In the genomic region with DNA sequence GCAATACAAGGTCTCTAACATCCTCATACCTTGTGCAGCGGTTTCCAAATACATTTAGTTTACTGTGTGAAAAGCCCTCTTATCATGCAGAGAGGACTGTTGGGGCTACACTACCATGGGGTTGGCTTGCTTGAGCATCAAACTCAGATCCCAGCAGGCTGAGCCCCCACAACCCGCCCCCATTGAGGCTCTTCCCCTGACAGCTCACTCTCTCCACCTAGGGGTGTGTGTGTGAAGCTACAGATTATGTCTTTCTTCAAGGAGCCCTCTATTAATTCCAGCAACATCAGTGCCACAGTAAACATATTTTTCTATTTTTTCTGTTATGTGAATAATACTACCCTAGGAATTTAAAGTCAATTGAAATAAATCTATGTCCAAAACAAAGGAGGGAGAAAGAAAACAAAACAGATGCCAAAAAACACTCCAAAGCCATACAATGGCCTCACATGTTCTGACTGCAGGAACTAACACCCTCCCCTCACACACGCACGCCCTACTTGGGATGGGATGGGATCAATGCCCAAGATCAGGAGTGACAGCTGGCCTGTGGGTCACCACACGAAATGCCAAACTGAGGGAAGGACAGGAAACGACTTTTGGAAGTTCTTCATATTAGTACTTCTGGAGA, we compare ENCODE assay signal across 9 cellular contexts. TPM values are rescaled to one million over a fixed set of nuclear protein-coding genes. Genes with fewer than 3 reads are reported as not detected.
DNase-seq lines count a peak whose midpoint lies in the region; FAIRE-seq and TF ChIP-seq lines count a peak whose summit lies in the region.
"Had no signal": no experiment of that assay in that cellular context is flagged by ENCODE, and none has a peak within 500 bp of the region (broad histone marks: within the 10 kb centered on the region; RNA-seq: fewer than 3 reads in every experiment).

No MANE protein-coding gene starts in this region.

- TF ChIP-seq POLR2A in suprapubic skin (IDR thresholded peaks at IDR 0.05), result no peak

- FAIRE-seq in astrocyte (lab: Jason Lieb, UNC), result no peak

- H2AFZ ChIP-seq in astrocyte (ENCODE audit: low read depth, low read length), result no peak overlapping the region

- H3K27me3 Mint-ChIP-seq in HFFc6 (ENCODE audit: insufficient read depth) (peaks cover 3% of the 10 kb centered on the region; the same call in 1 of the 2 replicates), astrocyte (ENCODE audit: low read depth, unreplicated experiment) (peaks cover 6% of the 10 kb centered on the region)
- H3K27me3 Mint-ChIP-seq in activated T-cell treated with anti-CD3 and anti-CD28 coated beads, Interleukin-2, amount 50 U/mL, for 24 hours, result peaks cover 24% of the 10 kb centered on the region

- H4K5ac ChIP-seq in mesendoderm (ENCODE audit: low read length), result no peak overlapping the region

- H3K4me3 Mint-ChIP-seq in HFFc6, result no peak overlapping the region
- no peak overlapping the region for H3K4me3 Mint-ChIP-seq in astrocyte (ENCODE audit: unreplicated experiment)
- no peak overlapping the region for H3K4me3 Mint-ChIP-seq in activated T-cell treated with anti-CD3 and anti-CD28 coated beads, Interleukin-2, amount 50 U/mL, for 24 hours

- H3K79me2 ChIP-seq in astrocyte (ENCODE audit: insufficient read depth, low read length) (no peaks in the 10 kb centered on the region), mesendoderm (ENCODE audit: control insufficient read depth, insufficient read depth, low read length) (no peaks in the 10 kb centered on the region)

- TF ChIP-seq CTCF in HFFc6 (IDR thresholded peaks at IDR 0.05), result peak; percentile 78
- TF ChIP-seq CTCF in astrocyte (IDR thresholded peaks at IDR 0.05; ENCODE audit: insufficient read depth, low read depth, low read length), result peak; percentile 55
- TF ChIP-seq CTCF in suprapubic skin (IDR thresholded peaks at IDR 0.05), result peak in 1 of 2 donors; percentile 29

- H2BK120ac ChIP-seq in mesendoderm (ENCODE audit: low read depth, low read length), result no peak overlapping the region

- H3K36me3 Mint-ChIP-seq in HFFc6 (ENCODE audit: low read depth), result no peaks in the 10 kb centered on the region; the same call in 1 of the 2 replicates
- no peaks in the 10 kb centered on the region for H3K36me3 Mint-ChIP-seq in astrocyte (ENCODE audit: low read depth, unreplicated experiment)
- no peaks in the 10 kb centered on the region for H3K36me3 Mint-ChIP-seq in activated T-cell treated with anti-CD3 and anti-CD28 coated beads, Interleukin-2, amount 50 U/mL, for 24 hours (ENCODE audit: low read depth)

- no peak overlapping the region for H2AK5ac ChIP-seq in mesendoderm (ENCODE audit: low read length)

- no peak overlapping the region for H3K56ac ChIP-seq in mesendoderm (ENCODE audit: low read length)

- H3K9me3 ChIP-seq in astrocyte (ENCODE audit: insufficient read depth, low read depth, low read length), result no peaks in the 10 kb centered on the region
- no peaks in the 10 kb centered on the region for H3K9me3 ChIP-seq in suprapubic skin

- TF ChIP-seq EP300 in suprapubic skin (IDR thresholded peaks at IDR 0.05), result no peak

- H2BK5ac ChIP-seq in mesendoderm (ENCODE audit: low read length), result no peak overlapping the region

- H3K4me2 ChIP-seq in astrocyte (ENCODE audit: low read length) (no peak overlapping the region), mesendoderm (ENCODE audit: low read length) (no peak overlapping the region)

- H3K79me1 ChIP-seq in mesendoderm (ENCODE audit: low read length), result no peaks in the 10 kb centered on the region

- H3K4ac ChIP-seq in mesendoderm (ENCODE audit: low read depth, low read length), result no peak overlapping the region

- H3K4me1 Mint-ChIP-seq in HFFc6 (ENCODE audit: low read depth), result peaks cover 32% of the 10 kb centered on the region
- H3K4me1 Mint-ChIP-seq in astrocyte (ENCODE audit: low read depth, unreplicated experiment), result peaks cover 4% of the 10 kb centered on the region
- H3K4me1 Mint-ChIP-seq in activated T-cell treated with anti-CD3 and anti-CD28 coated beads, Interleukin-2, amount 50 U/mL, for 24 hours (ENCODE audit: low read depth), result no peaks in the 10 kb centered on the region

- no peak overlapping the region for H3K27ac Mint-ChIP-seq in HFFc6
- H3K27ac Mint-ChIP-seq in astrocyte (ENCODE audit: unreplicated experiment), result no peak overlapping the region
- no peak overlapping the region for H3K27ac Mint-ChIP-seq in activated T-cell treated with anti-CD3 and anti-CD28 coated beads, Interleukin-2, amount 50 U/mL, for 24 hours

- H3K27ac ChIP-seq in astrocyte (ENCODE audit: low read depth, low read length) (no peak overlapping the region), mesendoderm (ENCODE audit: low read depth, low read length) (no peak overlapping the region), suprapubic skin (no peak overlapping the region)

- H4K20me1 ChIP-seq in astrocyte (ENCODE audit: insufficient read depth, low read length), result no peaks in the 10 kb centered on the region

- H3K9me3 Mint-ChIP-seq in HFFc6 (no peaks in the 10 kb centered on the region; the same call in 1 of the 2 replicates), astrocyte (ENCODE audit: unreplicated experiment) (no peaks in the 10 kb centered on the region)
- H3K9me3 Mint-ChIP-seq in activated T-cell treated with anti-CD3 and anti-CD28 coated beads, Interleukin-2, amount 50 U/mL, for 24 hours, result no peaks in the 10 kb centered on the region

- H3K23ac ChIP-seq in mesendoderm (ENCODE audit: low read length), result no peak overlapping the region

- H3K4me1 ChIP-seq in astrocyte (ENCODE audit: insufficient read depth, low read length), result no peaks in the 10 kb centered on the region
- H3K4me1 ChIP-seq in mesendoderm (ENCODE audit: control insufficient read depth, low read depth, low read length), result no peaks in the 10 kb centered on the region
- peaks cover 3% of the 10 kb centered on the region for H3K4me1 ChIP-seq in suprapubic skin

- H3K27me3 ChIP-seq in astrocyte (ENCODE audit: insufficient read depth, low read length), result peaks cover 3% of the 10 kb centered on the region
- no peaks in the 10 kb centered on the region for H3K27me3 ChIP-seq in mesendoderm (ENCODE audit: insufficient read depth, low read length, poor library complexity)
- no peaks in the 10 kb centered on the region for H3K27me3 ChIP-seq in suprapubic skin

- H3K36me3 ChIP-seq in astrocyte (ENCODE audit: insufficient read depth, low read length) (no peaks in the 10 kb centered on the region), mesendoderm (ENCODE audit: control insufficient read depth, insufficient read depth, low read length) (no peaks in the 10 kb centered on the region), suprapubic skin (no peaks in the 10 kb centered on the region)

- H3K18ac ChIP-seq in mesendoderm (ENCODE audit: low read length), result no peak overlapping the region

- no peak overlapping the region for H2BK15ac ChIP-seq in mesendoderm (replicated peaks; ENCODE audit: low read depth)

- no peak overlapping the region for H4K8ac ChIP-seq in mesendoderm (ENCODE audit: low read depth, low read length)

- peak; percentile 60 for DNase-seq in ELR (ENCODE audit: low read depth)
- no peak for DNase-seq in HFFc6
- DNase-seq in astrocyte (ENCODE audit: low read depth), result no peak
- DNase-seq in mesendoderm, result peak; percentile 60
- DNase-seq in stimulated activated naive CD4-positive, alpha-beta T cell (lab: John Stamatoyannopoulos, UW), result no peak
- no peak for DNase-seq in suprapubic skin (ENCODE audit: low spot score in 2 of 2)
- DNase-seq in activated T-cell treated with anti-CD3 and anti-CD28 coated beads, Interleukin-2, amount 50 U/mL, for 24 hours, result no peak
- DNase-seq: anterior cingulate cortex had no signal

- H3K4me3 ChIP-seq in astrocyte (ENCODE audit: insufficient read depth, low read depth, low read length) (no peak overlapping the region), mesendoderm (ENCODE audit: low read length) (no peak overlapping the region), suprapubic skin (no peak overlapping the region)

- H3K9ac ChIP-seq in astrocyte (ENCODE audit: low read length) (no peak overlapping the region), mesendoderm (ENCODE audit: low read length) (no peak overlapping the region)

- WGBS in mesendoderm (ENCODE audit: extremely low coverage, insufficient coverage, low lambda C conversion rate), result no CpG with 5 or more reads among the region's 6 CpGs
- WGBS in suprapubic skin, result 59% methylated on average over 6 of the region's 6 CpGs

RNA-seq across cellular contexts. Expression of a gene that starts 14.7 kb away (rescaled TPM):
- 1 to 10 TPM in 1 of 6 experiments, under 1 TPM in 5; 0.25 to 1.3 (median 0.63) TPM for total RNA-seq in HFFc6 (2021; fragmentation: NEBNext Ultra II Directional; extraction: Animal tissue kit (Norgen Biotek cat#: 25700))
- total RNA-seq in astrocyte (not detected in 2 replicates), suprapubic skin (under 1 TPM in 1 of 4 donors, not detected in 3; 0.32 TPM)
- not detected for polyA plus RNA-seq in mesendoderm (2013, experiment 1 of 2)
- not detected for polyA plus RNA-seq in mesendoderm (2013, experiment 2 of 2)
- total RNA-seq: subcutaneous adipose tissue had no signal

Comparison
In these comparisons a context has a peak if more than half of its experiments do, and no peak if none do; other contexts are left out.
1. DNase-seq: peak in ELR (single experiment) and mesendoderm (single experiment); none in HFFc6 (single experiment), astrocyte (single experiment), stimulated activated naive CD4-positive, alpha-beta T cell (0 of 6), suprapubic skin (0 of 2) and activated T-cell treated with anti-CD3 and anti-CD28 coated beads, Interleukin-2, amount 50 U/mL, for 24 hours (single experiment).